ENCODE assay signal across 15 cellular contexts in genomic region chr4:136036744-136037143, GRCh38.
DNase-seq lines count a peak whose midpoint lies in the region; ATAC-seq and TF ChIP-seq lines count a peak whose summit lies in the region.
"Had no signal": no experiment of that assay in that cellular context is flagged by ENCODE, and none has a peak within 500 bp of the region (broad histone marks: within the 10 kb centered on the region; RNA-seq: fewer than 3 reads in every experiment).

No MANE protein-coding gene starts in this region.

- intact Hi-C loops in HCT116 (cut with micrococcal nuclease) = no loop called here
- intact Hi-C loops in PC-3 (cut with micrococcal nuclease) = no loop called here
- intact Hi-C loops in ovary (cut with DNase I) = no loop called here

- H3K4me1 ChIP-seq in HCT116 (ENCODE audit: control insufficient read depth in 1 of 2, insufficient read depth in 2 of 2, low read length in 2 of 2) (no peaks in the 10 kb centered on the region), PC-3 (ENCODE audit: insufficient read depth, low read length) (no peaks in the 10 kb centered on the region), ovary (ENCODE audit: insufficient read depth) (no peaks in the 10 kb centered on the region), osteoblast (ENCODE audit: insufficient read depth, low read length) (no peaks in the 10 kb centered on the region)
- H3K4me1 ChIP-seq: gastroesophageal sphincter, left ventricle myocardium inferior had no signal

- no peaks in the 10 kb centered on the region for H4K20me1 ChIP-seq in HCT116 (ENCODE audit: insufficient read depth)
- H4K20me1 ChIP-seq in PC-3 (ENCODE audit: low read length) = no peaks in the 10 kb centered on the region
- no peaks in the 10 kb centered on the region for H4K20me1 ChIP-seq in osteoblast (ENCODE audit: insufficient read depth, low read length)

- CTCF ChIA-PET in HCT116 (lab: Charles Lee) (no interaction called here), PC-3 (lab: Charles Lee) (no interaction called here)

- H2AFZ ChIP-seq in HCT116 (ENCODE audit: low read depth, low read length, poor library complexity, severe bottlenecking) (no peak overlapping the region), PC-3 (ENCODE audit: low read length) (no peak overlapping the region), osteoblast (ENCODE audit: low read length) (no peak overlapping the region)
- H2AFZ ChIP-seq: neural progenitor cell had no signal

- no peak overlapping the region for H3K9ac ChIP-seq in HCT116 (ENCODE audit: low read length)
- H3K9ac ChIP-seq in PC-3 (ENCODE audit: low read length) = no peak overlapping the region
- H3K9ac ChIP-seq: neural progenitor cell had no signal

- TF ChIP-seq CTCF in HCT116 (IDR thresholded peaks at IDR 0.05 in 2 of 3, conservative IDR thresholded peaks at IDR 0.05 in 1 of 3; ENCODE audit: borderline replicate concordance in 1 of 3, insufficient read depth in 1 of 3, low read depth in 2 of 3, low read length in 2 of 3) (no peak), PC-3 (conservative IDR thresholded peaks at IDR 0.05; ENCODE audit: low read depth, low read length) (no peak), ovary (IDR thresholded peaks at IDR 0.05) (no peak), osteoblast (IDR thresholded peaks at IDR 0.05; ENCODE audit: extremely low read depth, low read depth, low read length) (no peak)

- TF ChIP-seq RAD21 in HCT116 (IDR thresholded peaks at IDR 0.05; ENCODE audit: low read depth) = no peak

- no TSS peak for BruUV-seq in HCT116 (replicated peaks; lab: Mats Ljungman, UMichigan)
- no TSS peak for BruUV-seq in PC-3 (replicated peaks; lab: Mats Ljungman, UMichigan)

- H3K36me3 ChIP-seq in HCT116 (ENCODE audit: control insufficient read depth in 1 of 2, insufficient read depth in 2 of 2, low read length in 2 of 2) (no peaks in the 10 kb centered on the region), PC-3 (ENCODE audit: low read depth, low read length) (no peaks in the 10 kb centered on the region), ovary (no peaks in the 10 kb centered on the region), osteoblast (ENCODE audit: insufficient read depth, low read length) (no peaks in the 10 kb centered on the region)
- H3K36me3 ChIP-seq: gastroesophageal sphincter, left ventricle myocardium inferior, neural progenitor cell had no signal

- no peak overlapping the region for H3K4me2 ChIP-seq in HCT116 (ENCODE audit: low read length)
- no peak overlapping the region for H3K4me2 ChIP-seq in PC-3 (ENCODE audit: low read length)
- no peak overlapping the region for H3K4me2 ChIP-seq in osteoblast (ENCODE audit: insufficient read depth, low read length)
- H3K4me2 ChIP-seq: neural progenitor cell had no signal

- H3K27ac ChIP-seq in HCT116 (ENCODE audit: low read depth, low read length) (no peak overlapping the region), PC-3 (ENCODE audit: low read length) (no peak overlapping the region), ovary (no peak overlapping the region), osteoblast (ENCODE audit: low read depth, low read length) (no peak overlapping the region)
- H3K27ac ChIP-seq: gastroesophageal sphincter, left ventricle myocardium inferior, neural progenitor cell had no signal

- RAD21 ChIA-PET in HCT116 (lab: Charles Lee; ENCODE audit: low non-redundant PET in 1 of 2, low total read pairs in 2 of 2, uncharacterized antibody in 2 of 2, unreplicated experiment in 2 of 2) = no interaction called here

- H3F3A ChIP-seq in PC-3 (ENCODE audit: low read length, unreplicated experiment) = no peaks in the 10 kb centered on the region

- H3K9me2 ChIP-seq in HCT116 (ENCODE audit: insufficient read depth) = no peaks in the 10 kb centered on the region
- no peaks in the 10 kb centered on the region for H3K9me2 ChIP-seq in PC-3 (replicated peaks; ENCODE audit: low read length)

- POLR2A ChIA-PET in HCT116 (lab: Charles Lee) = no interaction called here
- POLR2A ChIA-PET in PC-3 (lab: Charles Lee; ENCODE audit: unreplicated experiment) = no interaction called here

- DNase-seq in HCT116 (ENCODE audit: low read depth, low spot score) (peak; percentile 18), PC-3 (peak; percentile 33), dedifferentiated amniotic fluid mesenchymal stem cell (ENCODE audit: extremely low spot score) (peak; percentile 93), renal cortical epithelial cell (ENCODE audit: low read depth) (peak; percentile 96), ovary (no peak), osteoblast (ENCODE audit: insufficient read length, low spot score, missing footprints) (no peak)
- DNase-seq: activated CD4-positive, alpha-beta T cell treated with anti-CD3 and anti-CD28 coated beads for 48 hours; activated effector memory CD4-positive, alpha-beta T cell treated with Interleukin-2 at 50 U/mL for 16 hours; cerebellar nuclear complex; COR-L47; left ventricle myocardium inferior; NCI-H748 treated with DMSO at 0.1 percent for 48 hours had no signal

- H3K79me2 ChIP-seq in HCT116 (ENCODE audit: insufficient read depth, low read length) (no peaks in the 10 kb centered on the region), PC-3 (ENCODE audit: low read length) (no peaks in the 10 kb centered on the region), osteoblast (ENCODE audit: insufficient read depth, low read length) (no peaks in the 10 kb centered on the region)

- H3K9me3 ChIP-seq in HCT116 (ENCODE audit: control insufficient read depth in 1 of 2, insufficient read depth in 1 of 2, low read depth in 1 of 2, low read length in 2 of 2) = no peaks in the 10 kb centered on the region
- H3K9me3 ChIP-seq in PC-3 (ENCODE audit: low read length) = no peaks in the 10 kb centered on the region
- no peaks in the 10 kb centered on the region for H3K9me3 ChIP-seq in ovary
- no peaks in the 10 kb centered on the region for H3K9me3 ChIP-seq in osteoblast (ENCODE audit: low read depth, low read length)
- H3K9me3 ChIP-seq: gastroesophageal sphincter, left ventricle myocardium inferior had no signal

- WGBS in ovary, 3 donors = 89 to 97% (median 91%) methylated on average over 1 of the region's 1 CpG

- ATAC-seq in HCT116 (no peak), PC-3 (no peak), GM21367 (IDR thresholded peaks at IDR 0.05; ENCODE audit: unreplicated experiment) (no peak)
- ATAC-seq: gastroesophageal sphincter had no signal

- H3K27me3 ChIP-seq in HCT116 (ENCODE audit: insufficient read depth, low read length) (no peaks in the 10 kb centered on the region), PC-3 (ENCODE audit: low read length) (no peaks in the 10 kb centered on the region), ovary (no peaks in the 10 kb centered on the region), osteoblast (ENCODE audit: insufficient read depth, low read length) (no peaks in the 10 kb centered on the region)
- H3K27me3 ChIP-seq: gastroesophageal sphincter, neural progenitor cell had no signal

- TF ChIP-seq EP300 in ovary (IDR thresholded peaks at IDR 0.05) = no peak

- H3K4me3 ChIP-seq in HCT116 (replicated peaks in 1 of 2; ENCODE audit: low read depth in 1 of 2, low read length in 2 of 2) = no peak overlapping the region
- no peak overlapping the region for H3K4me3 ChIP-seq in PC-3 (ENCODE audit: low read length)
- H3K4me3 ChIP-seq in ovary = no peak overlapping the region
- no peak overlapping the region for H3K4me3 ChIP-seq in osteoblast (ENCODE audit: insufficient read depth, low read length)
- H3K4me3 ChIP-seq: gastroesophageal sphincter, left ventricle myocardium inferior, neural progenitor cell had no signal

- TF ChIP-seq POLR2A in HCT116 (IDR thresholded peaks at IDR 0.05; ENCODE audit: borderline replicate concordance, extremely low read depth, insufficient read depth, insufficient read length) (no peak), ovary (IDR thresholded peaks at IDR 0.05) (no peak)

TF ChIP-seq in HCT116, 20 proteins besides CTCF, POLR2A, EP300 and RAD21:
- TF ChIP-seq ELF1 (IDR thresholded peaks at IDR 0.05; ENCODE audit: borderline replicate concordance, low read depth) (no peak), FOSL1 (IDR thresholded peaks at IDR 0.05; ENCODE audit: low read depth) (0 out of 2 replicates have a peak, but pooled peaks have one; percentile 8), CEBPB (IDR thresholded peaks at IDR 0.05; ENCODE audit: low read depth) (peak; percentile 78)

Comparison
In these comparisons a context has a peak if more than half of its experiments do, and no peak if none do; other contexts are left out.
1. DNase-seq: peak in HCT116 (single experiment), PC-3 (single experiment), dedifferentiated amniotic fluid mesenchymal stem cell (single experiment) and renal cortical epithelial cell (single experiment); none in ovary (0 of 5) and osteoblast (single experiment).